In the genomic region with DNA sequence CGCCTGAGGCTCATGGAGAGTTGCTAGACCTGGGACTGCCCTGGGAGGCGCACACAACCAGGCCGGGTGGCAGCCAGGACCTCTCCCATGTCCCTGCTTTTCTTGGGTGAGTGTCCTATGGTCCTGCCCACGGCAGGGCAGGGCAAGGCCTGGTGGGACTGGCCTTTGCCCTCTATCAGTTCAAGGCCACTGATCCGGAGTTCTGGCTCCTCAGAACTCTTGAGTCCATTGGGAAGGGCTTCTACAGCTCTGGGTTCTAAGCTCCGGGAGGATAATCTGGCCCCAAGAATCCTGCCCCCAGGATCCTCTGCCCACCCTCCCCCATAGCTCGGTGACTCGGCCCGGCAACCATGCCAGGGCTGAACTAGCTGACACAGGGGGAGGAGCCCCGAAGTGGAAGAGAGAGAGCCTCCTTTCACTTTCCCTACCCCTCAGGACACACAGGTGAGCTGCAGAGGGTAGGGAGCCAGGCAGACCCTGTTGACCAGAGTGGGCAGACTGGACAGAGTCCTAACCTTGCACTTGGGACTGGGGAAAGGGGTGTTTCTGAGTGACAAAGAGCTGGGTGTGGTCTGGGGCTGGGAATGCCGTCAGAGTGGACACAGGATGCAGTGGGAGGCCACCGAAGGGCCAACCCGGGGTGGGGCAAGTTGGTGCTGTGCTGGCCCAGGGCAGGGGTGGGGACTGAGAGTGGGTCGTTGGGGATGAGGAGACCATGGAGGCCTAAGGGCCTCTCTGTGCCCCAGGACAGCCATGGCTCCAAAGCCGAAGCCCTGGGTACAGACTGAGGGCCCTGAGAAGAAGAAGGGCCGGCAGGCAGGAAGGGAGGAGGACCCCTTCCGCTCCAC, we compare ENCODE assay signal across 8 cellular contexts. TPM values are rescaled to one million over a fixed set of nuclear protein-coding genes. Genes with fewer than 3 reads are reported as not detected.
A peak's percentile ranks its signal among the peaks of the same experiment; 100 is the strongest.
DNase-seq lines count a peak whose midpoint lies in the region; ATAC-seq and TF ChIP-seq lines count a peak whose summit lies in the region.

No MANE protein-coding gene starts in this region.

- TF ChIP-seq RAD21 in SK-N-SH (IDR thresholded peaks at IDR 0.05; ENCODE audit: low read length) = no peak

- H3K9me3 ChIP-seq in SK-N-SH = no peaks in the 10 kb centered on the region

- peak overlapping the region; percentile 50 to 51 for H3K4me3 ChIP-seq in SK-N-SH (ENCODE audit: low read depth in 2 of 2, low read length in 1 of 2)

- H3K9me2 ChIP-seq in SK-N-SH = no peaks in the 10 kb centered on the region

- H3K4me1 ChIP-seq in SK-N-SH (ENCODE audit: control insufficient read depth in 1 of 2, insufficient read depth in 2 of 2, low read depth in 1 of 2, low read length in 1 of 2) = peaks cover 11 to 18% of the 10 kb centered on the region in 2 experiments; a peak in 3 of 4 replicates

- no peak for TF ChIP-seq EP300 in SK-N-SH (IDR thresholded peaks at IDR 0.05; ENCODE audit: borderline replicate concordance in 1 of 2, low read depth in 1 of 2, low read length in 1 of 2)

- 0 out of 2 replicates have a peak, but pooled peaks cover 6% of the 10 kb centered on the region for H4K20me1 ChIP-seq in SK-N-SH (ENCODE audit: insufficient read depth)

- DNase-seq in Daoy (ENCODE audit: low read depth) = peak; percentile 73
- DNase-seq in SK-N-SH = peak; percentile 54
- DNase-seq in astrocyte of the hippocampus (ENCODE audit: low read depth, low spot score) = peak; percentile 69
- peak; percentile 35 for DNase-seq in iPS-NIHi7 (ENCODE audit: extremely low spot score)
- DNase-seq in stimulated activated CD4-positive, alpha-beta T cell treated with anti-CD3 and anti-CD28 coated beads, Interleukin-1b, Interleukin-23, amount 100 ng/mL, for 4 hours (ENCODE audit: low read depth in 2 of 2) = peak; percentile 37 to 48
- no peak for DNase-seq in DMS114 treated with DMSO at 0.1 percent for 48 hours (lab: John Stamatoyannopoulos, UW; ENCODE audit: unreplicated experiment)
- DNase-seq in middle frontal gyrus (ENCODE audit: extremely low spot score, low spot score) = no peak

- no peaks in the 10 kb centered on the region for H3F3A ChIP-seq in SK-N-SH (replicated peaks; ENCODE audit: insufficient read depth)

- 71% methylated on average over 9 of the region's 17 CpGs for WGBS in SK-N-SH (ENCODE audit: low lambda C conversion rate)

- no peak for TF ChIP-seq CTCF in SK-N-SH (IDR thresholded peaks at IDR 0.05)

- H3K9ac ChIP-seq in SK-N-SH = peak overlapping the region; percentile 82

- peak overlapping the region; percentile 87 for H3K4me2 ChIP-seq in SK-N-SH

- CTCF ChIA-PET in SK-N-SH (lab: Yijun Ruan, JAX) = interaction anchor here (0.6 to 5.3 kb wide), 22 partner anchors 10 to 465 kb away, joined by 3 to 80 read pairs (median 6); a partner anchor contains a TSS

- H3K79me2 ChIP-seq in SK-N-SH (ENCODE audit: insufficient read depth) = peaks cover 33% of the 10 kb centered on the region

- ATAC-seq in HG02610 (IDR thresholded peaks at IDR 0.05; ENCODE audit: unreplicated experiment) = peak; percentile 33

- POLR2A ChIA-PET in SK-N-SH (lab: Yijun Ruan, JAX) = interaction anchor here (0.9 to 2.3 kb wide), 9 partner anchors 15 to 53 kb away, joined by 3 to 19 read pairs (median 4); a partner anchor contains a TSS

- H3K36me3 ChIP-seq in SK-N-SH (replicated peaks in 1 of 2; ENCODE audit: control insufficient read depth in 1 of 2, insufficient read depth in 2 of 2, low read length in 1 of 2) = peaks cover 0 to 12% of the 10 kb centered on the region in 2 experiments

- no peaks in the 10 kb centered on the region for H3K27me3 ChIP-seq in SK-N-SH (ENCODE audit: insufficient read depth)

- H3K27ac ChIP-seq in SK-N-SH (ENCODE audit: low read depth in 2 of 2, low read length in 1 of 2) = peak overlapping the region; percentile 85 to 97

- peak overlapping the region; percentile 80 for H2AFZ ChIP-seq in SK-N-SH (ENCODE audit: low read depth)

TF ChIP-seq in SK-N-SH, 30 proteins besides CTCF, POLR2A, EP300 and RAD21:
- no peak for TF ChIP-seq FOXM1 (IDR thresholded peaks at IDR 0.05; ENCODE audit: low read depth)
- peak; percentile 38; the same call in 1 of the 2 replicates for TF ChIP-seq TAF1 (IDR thresholded peaks at IDR 0.05; ENCODE audit: borderline replicate concordance, low read depth, low read length)
- 0 out of 2 replicates have a peak, but pooled peaks have one; percentile 31 for TF ChIP-seq POLR2AphosphoS5 (IDR thresholded peaks at IDR 0.05; ENCODE audit: low read depth, low read length)

RNA-seq across cellular contexts. Expression of a gene that starts 0.7 kb away (rescaled TPM):
- 4.4 and 8.9 TPM in 2 replicates for total RNA-seq in Daoy (2014; rRNA removed; shearing (Covaris generic))
- 31.1 and 35.2 TPM in 2 replicates for polyA plus RNA-seq in SK-N-SH (2012; rRNA removed)
- polyA plus RNA-seq in SK-N-SH (2012; cell fraction: cytosol; rRNA removed) = 16.1 and 19.9 TPM in 2 replicates
- polyA plus RNA-seq in SK-N-SH (2012; cell fraction: nucleus; rRNA removed) = 122 and 160 TPM in 2 replicates

RNA-seq across cellular contexts. Expression of a gene that starts 1.1 kb away (rescaled TPM):
- 69.3 and 71.7 TPM in 2 replicates for total RNA-seq in Daoy (2014; rRNA removed; shearing (Covaris generic))
- polyA plus RNA-seq in SK-N-SH (2012; rRNA removed) = 49.6 and 52.0 TPM in 2 replicates
- 26.7 and 37.1 TPM in 2 replicates for polyA plus RNA-seq in SK-N-SH (2012; cell fraction: cytosol; rRNA removed)
- 45.8 and 51.3 TPM in 2 replicates for polyA plus RNA-seq in SK-N-SH (2012; cell fraction: nucleus; rRNA removed)

RNA-seq across cellular contexts. Expression of a gene that starts 12.4 kb away (rescaled TPM):
- not detected in 2 replicates for total RNA-seq in Daoy (2014; rRNA removed; shearing (Covaris generic))
- 0.02 and 0.10 TPM in 2 replicates for polyA plus RNA-seq in SK-N-SH (2012; rRNA removed)
- polyA plus RNA-seq in SK-N-SH (2012; cell fraction: cytosol; rRNA removed) = not detected in 2 replicates
- polyA plus RNA-seq in SK-N-SH (2012; cell fraction: nucleus; rRNA removed) = 0.07 and 0.15 TPM in 2 replicates

RNA-seq across cellular contexts. Expression of a gene that starts 24.4 kb away (rescaled TPM):
- total RNA-seq in Daoy (2014; rRNA removed; shearing (Covaris generic)) = 23.9 and 37.0 TPM in 2 replicates
- polyA plus RNA-seq in SK-N-SH (2012; rRNA removed) = 97.4 and 118 TPM in 2 replicates
- 43.8 and 61.7 TPM in 2 replicates for polyA plus RNA-seq in SK-N-SH (2012; cell fraction: cytosol; rRNA removed)
- 499 and 538 TPM in 2 replicates for polyA plus RNA-seq in SK-N-SH (2012; cell fraction: nucleus; rRNA removed)

RNA-seq across cellular contexts. Expression of a gene that starts 31.0 kb away (rescaled TPM):
- total RNA-seq in Daoy (2014; rRNA removed; shearing (Covaris generic)) = 8.3 and 13.2 TPM in 2 replicates
- 64.1 and 88.3 TPM in 2 replicates for polyA plus RNA-seq in SK-N-SH (2012; rRNA removed)
- polyA plus RNA-seq in SK-N-SH (2012; cell fraction: cytosol; rRNA removed) = 45.6 and 58.3 TPM in 2 replicates
- polyA plus RNA-seq in SK-N-SH (2012; cell fraction: nucleus; rRNA removed) = 45.8 and 64.4 TPM in 2 replicates

Comparison
In these comparisons a context has a peak if more than half of its experiments do, and no peak if none do; other contexts are left out.
1. DNase-seq: peak in Daoy (single experiment), SK-N-SH (single experiment), astrocyte of the hippocampus (single experiment), iPS-NIHi7 (single experiment) and stimulated activated CD4-positive, alpha-beta T cell treated with anti-CD3 and anti-CD28 coated beads, Interleukin-1b, Interleukin-23, amount 100 ng/mL, for 4 hours (2 of 2); none in DMS114 treated with DMSO at 0.1 percent for 48 hours (single experiment) and middle frontal gyrus (single experiment).